ENCODE assay signal across 8 cellular contexts in the genomic region with DNA sequence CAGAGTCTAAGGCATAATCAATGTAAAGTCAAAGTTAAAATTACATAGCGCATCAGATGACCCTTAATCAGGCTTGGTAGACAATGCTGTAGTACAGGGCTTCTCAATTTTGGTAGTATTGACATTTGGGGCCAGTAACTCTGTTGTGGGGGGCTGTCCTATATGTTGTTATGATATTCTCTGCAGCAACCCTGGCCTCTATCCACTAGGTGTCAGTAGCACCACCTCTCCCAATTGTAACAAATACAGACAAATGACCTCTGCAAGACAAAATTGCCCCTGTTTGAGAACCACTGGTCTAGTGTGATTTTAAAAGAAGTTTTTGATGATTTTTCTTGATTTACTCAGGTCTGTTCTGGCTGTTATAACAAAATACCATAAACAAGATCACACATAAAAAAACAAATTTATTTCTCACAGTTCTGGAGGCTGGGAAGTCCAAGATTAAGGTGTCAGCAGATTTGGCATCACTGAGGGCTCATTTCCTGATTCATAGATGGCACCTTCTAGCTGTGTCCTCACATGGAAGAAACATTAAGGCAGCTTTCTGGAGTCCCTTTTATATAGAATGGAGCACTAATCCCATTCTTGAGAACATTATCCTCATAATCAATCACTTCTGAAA. TPM values are rescaled to one million over a fixed set of nuclear protein-coding genes. Genes with fewer than 3 reads are reported as not detected.
DNase-seq lines count a peak whose midpoint lies in the region; ATAC-seq and TF ChIP-seq lines count a peak whose summit lies in the region.

No MANE protein-coding gene starts in this region.

- TF ChIP-seq POLR2A in IMR-90 (IDR thresholded peaks at IDR 0.05; ENCODE audit: low read depth, low read length) = no peak

- no peak overlapping the region for H3K4ac ChIP-seq in IMR-90 (ENCODE audit: low read depth, low read length)

- no peaks in the 10 kb centered on the region for H3K79me1 ChIP-seq in IMR-90 (ENCODE audit: low read depth in 1 of 2, low read length in 2 of 2)

- peak; percentile 66 for TF ChIP-seq CTCF in IMR-90 (conservative IDR thresholded peaks at IDR 0.05; ENCODE audit: low read depth, low read length)
- peak; percentile 32 to 79 (median 64) for TF ChIP-seq CTCF in dorsolateral prefrontal cortex (IDR thresholded peaks at IDR 0.05 in 54 of 56, conservative IDR thresholded peaks at IDR 0.05 in 2 of 56; ENCODE audit: low read depth in 1 of 56, partially characterized antibody in 56 of 56)

- H4K91ac ChIP-seq in IMR-90 (ENCODE audit: insufficient read depth, low read depth, low read length) = no peak overlapping the region

- H3K4me1 ChIP-seq in IMR-90 (ENCODE audit: control insufficient read depth, insufficient read depth, low read length) = no peaks in the 10 kb centered on the region

- WGBS in IMR-90 (ENCODE audit: extremely low coverage in 2 of 2, insufficient read length in 1 of 2), 2 experiments = no CpG with 5 or more reads among the region's 1 CpG

- no peak overlapping the region for H3K4me3 ChIP-seq in IMR-90 (ENCODE audit: insufficient read depth, low read depth, low read length)
- H3K4me3 ChIP-seq in dorsolateral prefrontal cortex = no peak overlapping the region

- intact Hi-C loops in IMR-90 (cut with micrococcal nuclease) (loop anchor here (2.0 to 5.0 kb wide), 2 partner anchors 65 to 109 kb away; no protein-coding TSS in a partner anchor), dorsolateral prefrontal cortex (cut with DNase I) (loop anchor here in 1 of 2 donors (10.0 kb wide), 1 partner anchor 69 kb away; no protein-coding TSS in a partner anchor)

- H4K5ac ChIP-seq in IMR-90 (ENCODE audit: low read depth, low read length) = no peak overlapping the region

- dilution Hi-C loops in IMR-90 (cut with HindIII; ENCODE audit: low sequenced_read_pairs, unreplicated experiment) = no loop called here

- no peak overlapping the region for H2AK9ac ChIP-seq in IMR-90 (replicated peaks; ENCODE audit: low read depth, low read length, poor library complexity)

- BruUV-seq in IMR-90 (replicated peaks; lab: Mats Ljungman, UMichigan) = no TSS peak

- no peak overlapping the region for H3K27ac ChIP-seq in IMR-90 (ENCODE audit: insufficient read depth, low read length)
- H3K27ac ChIP-seq in dorsolateral prefrontal cortex = no peak overlapping the region

- no peak overlapping the region for H3K56ac ChIP-seq in IMR-90 (ENCODE audit: extremely low read depth, insufficient read depth, low read length)

- peak; percentile 84 for ATAC-seq in GM21825 (IDR thresholded peaks at IDR 0.05; ENCODE audit: unreplicated experiment)
- ATAC-seq in IMR-90 (ENCODE audit: low read depth) = peak; percentile 81

- H2AFZ ChIP-seq in IMR-90 (replicated peaks; ENCODE audit: low read length, poor library complexity) = no peak overlapping the region

- no peak overlapping the region for H2BK5ac ChIP-seq in IMR-90 (ENCODE audit: low read depth, low read length, poor library complexity, severe bottlenecking)

- no peaks in the 10 kb centered on the region for H3K9me1 ChIP-seq in IMR-90 (ENCODE audit: insufficient read depth, low read length)

- POLR2A ChIA-PET in IMR-90 (lab: Charles Lee; ENCODE audit: unreplicated experiment) = no interaction called here

- no peak overlapping the region for H3K14ac ChIP-seq in IMR-90 (replicated peaks; ENCODE audit: low read depth, low read length)

- H2BK15ac ChIP-seq in IMR-90 (ENCODE audit: low read depth, low read length) = no peak overlapping the region

- no peak overlapping the region for H4K8ac ChIP-seq in IMR-90 (ENCODE audit: low read depth in 2 of 2, low read length in 2 of 2)

- no peak overlapping the region for H3K4me2 ChIP-seq in IMR-90 (ENCODE audit: low read depth, low read length)

- peak; percentile 43 for DNase-seq in A172 (ENCODE audit: low spot score)
- DNase-seq in ELF-1 (ENCODE audit: low read depth, low spot score) = peak; percentile 18
- DNase-seq in IMR-90 = peak; percentile 34
- DNase-seq in SK-N-DZ (ENCODE audit: low spot score) = peak; percentile 58
- DNase-seq in dorsolateral prefrontal cortex = peak in 2 of 10 donors; percentile 22 to 25
- peak; percentile 35 for DNase-seq in myocyte (ENCODE audit: low read depth)
- no peak for DNase-seq in HPDE6-E6E7 (ENCODE audit: extremely low spot score)

- no peak overlapping the region for H2AK5ac ChIP-seq in IMR-90 (ENCODE audit: low read depth, low read length)

- H3K36me3 ChIP-seq in IMR-90 (ENCODE audit: control insufficient read depth, insufficient read depth, low read length) = no peaks in the 10 kb centered on the region

- CTCF ChIA-PET in IMR-90 (lab: Yijun Ruan, JAX) = interaction anchor here (0.6 to 1.6 kb wide), 4 partner anchors 8 to 540 kb away, joined by 3 to 9 read pairs (median 4); no protein-coding TSS in a partner anchor

- H4K20me1 ChIP-seq in IMR-90 (ENCODE audit: insufficient read depth, low read length) = no peaks in the 10 kb centered on the region

- in situ Hi-C loops in IMR-90 (cut with MboI; ENCODE audit: low sequenced_read_pairs) = no loop called here

- H3K23ac ChIP-seq in IMR-90 (ENCODE audit: low read depth, low read length) = no peak overlapping the region

- peak; percentile 57 for TF ChIP-seq RAD21 in IMR-90 (IDR thresholded peaks at IDR 0.05; ENCODE audit: low read length)

- no peaks in the 10 kb centered on the region; the same call in 1 of the 2 replicates for H3K27me3 ChIP-seq in IMR-90 (ENCODE audit: control insufficient read depth, insufficient read depth, low read length)
- no peaks in the 10 kb centered on the region for H3K27me3 ChIP-seq in dorsolateral prefrontal cortex

- H3K18ac ChIP-seq in IMR-90 (ENCODE audit: low read depth, low read length) = no peak overlapping the region

- H2BK20ac ChIP-seq in IMR-90 (ENCODE audit: low read depth, low read length) = no peak overlapping the region

- H3K9me3 ChIP-seq in IMR-90 (ENCODE audit: control insufficient read depth, insufficient read depth, low read length) = no peaks in the 10 kb centered on the region

- H2BK120ac ChIP-seq in IMR-90 (ENCODE audit: low read depth, low read length) = no peak overlapping the region

- H3K9ac ChIP-seq in IMR-90 (ENCODE audit: low read depth, low read length) = no peak overlapping the region

TF ChIP-seq in IMR-90, 13 proteins besides CTCF, POLR2A, EP300 and RAD21:
- TF ChIP-seq SMC3 (IDR thresholded peaks at IDR 0.05; ENCODE audit: low read depth, low read length) (peak; percentile 38; the same call in 1 of the 2 replicates), RCOR1 (IDR thresholded peaks at IDR 0.05; ENCODE audit: insufficient replicate concordance, low read length) (no peak), NFE2L2 (IDR thresholded peaks at IDR 0.05; ENCODE audit: low read depth, low read length) (no peak)

RNA-seq across cellular contexts. Expression of gene SLC9A9, which starts 37.6 kb away (rescaled TPM):
- total RNA-seq in A172 (2014; rRNA removed; shearing (Covaris generic)) = 1.1 and 1.8 TPM in 2 replicates
- total RNA-seq in IMR-90 (2012; rRNA removed) (2.3 and 4.2 TPM in 2 replicates), dorsolateral prefrontal cortex (10 to 100 TPM; 12.3 to 54.8 (median 25.0) TPM), myocyte (7.4 and 13.2 TPM in 2 replicates)
- polyA plus RNA-seq in IMR-90 (2012; rRNA removed) = 1.1 and 1.4 TPM in 2 replicates
- polyA plus RNA-seq in IMR-90 (2012; cell fraction: cytosol; rRNA removed) = 0.64 and 0.94 TPM in 2 replicates
- polyA plus RNA-seq in IMR-90 (2012; cell fraction: nucleus; rRNA removed; ENCODE audit: low replicate concordance) = 0.46 and 1.2 TPM in 2 replicates
- 1.2 and 3.3 TPM in 2 replicates for polyA plus RNA-seq in SK-N-DZ (2014; cell fraction: cytosol; rRNA removed)
- 0.14 and 5.7 TPM in 2 replicates for polyA plus RNA-seq in SK-N-DZ (2014; cell fraction: nucleus; rRNA removed)
- 3.9 TPM for polyA plus RNA-seq in myocyte (2012)
